9 cellular contexts compared by ENCODE assay signal in the genomic region with DNA sequence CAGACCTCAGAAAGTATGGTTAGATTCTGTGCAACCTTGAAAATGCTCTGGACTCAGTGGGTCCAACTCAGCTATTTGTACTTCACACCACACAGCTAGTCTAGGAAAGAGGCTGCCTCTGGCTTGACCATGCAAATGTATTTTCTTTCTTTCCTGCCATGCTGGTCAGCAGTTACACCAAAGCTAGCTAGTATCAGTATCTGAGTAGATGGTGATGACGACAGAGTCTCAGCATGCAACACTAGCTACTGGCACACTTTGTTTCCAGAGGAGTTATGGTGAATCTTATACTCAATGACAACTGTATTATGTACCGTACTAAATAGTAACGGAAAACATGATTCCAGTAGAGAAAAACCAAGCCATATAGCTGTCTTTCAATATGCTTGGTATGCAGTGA.
"Had no signal": no experiment of that assay in that cellular context is flagged by ENCODE, and none has a peak within 500 bp of the region (broad histone marks: within the 10 kb centered on the region; RNA-seq: fewer than 3 reads in every experiment).

No MANE protein-coding gene starts in this region.

- H3K27ac Mint-ChIP-seq: GM23338, H9 had no signal

- H3K9me3 Mint-ChIP-seq: GM23338, H9 had no signal

- FAIRE-seq: H1, H54, HTR-8/SVneo had no signal

- H3K4me3 Mint-ChIP-seq: GM23338, H9 had no signal

- DNase-seq: H9, HCEC 1CT, Karpas-422, KBM-7 had no signal

- H2AFZ ChIP-seq: GM23338 had no signal

- H3K4me2 ChIP-seq: GM23338, KMS-11 had no signal

- H3K4me3 ChIP-seq: GM23338 had no signal

- H3K27ac ChIP-seq: KMS-11 had no signal

- ATAC-seq: GM23338 had no signal

- H3K9ac ChIP-seq: KMS-11 had no signal
